Comparison of ENCODE assay signal across 17 cellular contexts in genomic region chr17:29578626-29579485, GRCh38. TPM values are rescaled to one million over a fixed set of nuclear protein-coding genes. Genes with fewer than 3 reads are reported as not detected.
DNase-seq lines count a peak whose midpoint lies in the region; ATAC-seq and TF ChIP-seq lines count a peak whose summit lies in the region.
"Had no signal": no experiment of that assay in that cellular context is flagged by ENCODE, and none has a peak within 500 bp of the region (broad histone marks: within the 10 kb centered on the region; RNA-seq: fewer than 3 reads in every experiment).

No MANE protein-coding gene starts in this region.

- H3K27me3 Mint-ChIP-seq in activated CD8-positive, alpha-beta memory T cell treated with anti-CD3 and anti-CD28 coated beads, Interleukin-2, amount 10 ng/mL, durations not matched to agents 7 days and 5 days: no peaks in the 10 kb centered on the region
- H3K27me3 Mint-ChIP-seq in Caco-2 (ENCODE audit: insufficient read depth, unreplicated experiment) (no peaks in the 10 kb centered on the region), brain (no peaks in the 10 kb centered on the region), neural crest cell (ENCODE audit: low read depth) (no peaks in the 10 kb centered on the region)
- no peaks in the 10 kb centered on the region for H3K27me3 Mint-ChIP-seq in activated CD4-positive, alpha-beta T cell treated with anti-CD3 and anti-CD28 coated beads, Interleukin-2, amount 10 ng/mL, durations not matched to agents 24 days and 14 days

- no peak overlapping the region for H3K4me3 ChIP-seq in Caco-2 (ENCODE audit: low read depth, low read length)
- H3K4me3 ChIP-seq: BLaER1 treated with 17β-estradiol and CSF1 and Interleukin-3, amounts not matched to agents 10 nM and 100 nM; GM23338 had no signal

- no peaks in the 10 kb centered on the region for H3K9me3 Mint-ChIP-seq in activated CD8-positive, alpha-beta memory T cell treated with anti-CD3 and anti-CD28 coated beads, Interleukin-2, amount 10 ng/mL, durations not matched to agents 7 days and 5 days (ENCODE audit: low read depth)
- H3K9me3 Mint-ChIP-seq in Caco-2 (ENCODE audit: unreplicated experiment): no peaks in the 10 kb centered on the region
- H3K9me3 Mint-ChIP-seq in brain: peaks cover 0 to 7% (median 0%) of the 10 kb centered on the region in 5 experiments
- no peaks in the 10 kb centered on the region for H3K9me3 Mint-ChIP-seq in neural crest cell
- H3K9me3 Mint-ChIP-seq in activated CD4-positive, alpha-beta T cell treated with anti-CD3 and anti-CD28 coated beads, Interleukin-2, amount 10 ng/mL, durations not matched to agents 24 days and 14 days: no peaks in the 10 kb centered on the region
- H3K9me3 Mint-ChIP-seq: GM23338 had no signal

- CTCF ChIA-PET in activated CD8-positive, alpha-beta memory T cell treated with anti-CD3 and anti-CD28 coated beads, Interleukin-2, amount 10 ng/mL, durations not matched to agents 7 days and 5 days (lab: Charles Lee): interaction anchor here (1.2 to 24.4 kb wide), 7 partner anchors 9 to 209 kb away, joined by 3 to 458 read pairs (median 6); partner anchors contain the start of genes ABHD15, ANKRD13B, CORO6 and TP53I13
- CTCF ChIA-PET in Caco-2 (lab: Charles Lee): no interaction called here

- H3K36me3 ChIP-seq in Caco-2 (ENCODE audit: control insufficient read depth, insufficient read depth, low read length): peaks cover 5% of the 10 kb centered on the region

- no peaks in the 10 kb centered on the region for H3K27me3 ChIP-seq in Caco-2 (replicated peaks; ENCODE audit: control insufficient read depth, insufficient read depth, low read length)
- H3K27me3 ChIP-seq: BLaER1 treated with 17β-estradiol and CSF1 and Interleukin-3, amounts not matched to agents 10 nM and 100 nM had no signal

- H3K4me3 Mint-ChIP-seq in activated CD8-positive, alpha-beta memory T cell treated with anti-CD3 and anti-CD28 coated beads, Interleukin-2, amount 10 ng/mL, durations not matched to agents 7 days and 5 days: no peak overlapping the region
- no peak overlapping the region for H3K4me3 Mint-ChIP-seq in Caco-2 (ENCODE audit: unreplicated experiment)
- no peak overlapping the region for H3K4me3 Mint-ChIP-seq in brain
- peak overlapping the region; percentile 20 for H3K4me3 Mint-ChIP-seq in neural crest cell
- H3K4me3 Mint-ChIP-seq in activated CD4-positive, alpha-beta T cell treated with anti-CD3 and anti-CD28 coated beads, Interleukin-2, amount 10 ng/mL, durations not matched to agents 24 days and 14 days: no peak overlapping the region
- H3K4me3 Mint-ChIP-seq: GM23338 had no signal

- ATAC-seq in activated CD8-positive, alpha-beta memory T cell treated with anti-CD3 and anti-CD28 coated beads, Interleukin-2, amount 10 ng/mL, durations not matched to agents 7 days and 5 days: no peak
- ATAC-seq: GM23338 had no signal

- POLR2A ChIA-PET in Caco-2 (lab: Charles Lee): no interaction called here

- peaks cover 22% of the 10 kb centered on the region for H3K36me3 Mint-ChIP-seq in activated CD8-positive, alpha-beta memory T cell treated with anti-CD3 and anti-CD28 coated beads, Interleukin-2, amount 10 ng/mL, durations not matched to agents 7 days and 5 days
- H3K36me3 Mint-ChIP-seq in Caco-2 (ENCODE audit: insufficient read depth, unreplicated experiment) (peaks cover 24% of the 10 kb centered on the region), brain (peaks cover 42% of the 10 kb centered on the region), neural crest cell (ENCODE audit: low read depth) (peaks cover 3% of the 10 kb centered on the region)
- H3K36me3 Mint-ChIP-seq in activated CD4-positive, alpha-beta T cell treated with anti-CD3 and anti-CD28 coated beads, Interleukin-2, amount 10 ng/mL, durations not matched to agents 24 days and 14 days (ENCODE audit: low read depth): peaks cover 55% of the 10 kb centered on the region

- peak overlapping the region; percentile 42 for H3K27ac Mint-ChIP-seq in activated CD8-positive, alpha-beta memory T cell treated with anti-CD3 and anti-CD28 coated beads, Interleukin-2, amount 10 ng/mL, durations not matched to agents 7 days and 5 days
- H3K27ac Mint-ChIP-seq in Caco-2 (ENCODE audit: unreplicated experiment) (peak overlapping the region; percentile 8), brain (peak overlapping the region in 4 of 5 experiments; percentile 34 to 88 (median 56)), neural crest cell (ENCODE audit: unreplicated experiment) (no peak overlapping the region)
- no peak overlapping the region for H3K27ac Mint-ChIP-seq in activated CD4-positive, alpha-beta T cell treated with anti-CD3 and anti-CD28 coated beads, Interleukin-2, amount 10 ng/mL, durations not matched to agents 24 days and 14 days
- H3K27ac Mint-ChIP-seq: GM23338 had no signal

- peaks cover 12% of the 10 kb centered on the region for H3K4me1 Mint-ChIP-seq in activated CD8-positive, alpha-beta memory T cell treated with anti-CD3 and anti-CD28 coated beads, Interleukin-2, amount 10 ng/mL, durations not matched to agents 7 days and 5 days
- H3K4me1 Mint-ChIP-seq in Caco-2 (ENCODE audit: low read depth, unreplicated experiment): no peaks in the 10 kb centered on the region
- H3K4me1 Mint-ChIP-seq in brain: peaks cover 28% of the 10 kb centered on the region
- peaks cover 11% of the 10 kb centered on the region for H3K4me1 Mint-ChIP-seq in neural crest cell
- H3K4me1 Mint-ChIP-seq in activated CD4-positive, alpha-beta T cell treated with anti-CD3 and anti-CD28 coated beads, Interleukin-2, amount 10 ng/mL, durations not matched to agents 24 days and 14 days: peaks cover 5% of the 10 kb centered on the region

- peaks cover 10% of the 10 kb centered on the region for H3K4me1 ChIP-seq in Caco-2

- no TSS peak for BruUV-seq in Caco-2 (replicated peaks; lab: Mats Ljungman, UMichigan)

- no peaks in the 10 kb centered on the region for H3K9me3 ChIP-seq in Caco-2
- H3K9me3 ChIP-seq: BLaER1 treated with 17β-estradiol and CSF1 and Interleukin-3, amounts not matched to agents 10 nM and 100 nM had no signal

- no peak for DNase-seq in activated CD8-positive, alpha-beta memory T cell treated with anti-CD3 and anti-CD28 coated beads, Interleukin-2, amount 10 ng/mL, durations not matched to agents 7 days and 5 days
- DNase-seq in activated CD8-positive, alpha-beta memory T cell treated with anti-CD3 and anti-CD28 coated beads, Interleukin-2, amount 50 U/mL, for 4 hours: no peak
- DNase-seq in Caco-2 (no peak), neural crest cell (ENCODE audit: low read depth, low spot score) (no peak), DMS153 treated with DMSO at 0.1 percent for 48 hours (lab: John Stamatoyannopoulos, UW; ENCODE audit: unreplicated experiment) (no peak), hippocampal formation (lab: John Stamatoyannopoulos, UW) (no peak)
- DNase-seq in activated CD4-positive, alpha-beta T cell treated with anti-CD3 and anti-CD28 coated beads, Interleukin-2, amount 10 ng/mL, durations not matched to agents 24 days and 14 days: no peak
- DNase-seq: EL; KBM-7; NCI-H1092; NCI-H69; NK-92 treated with Interleukin-12 subunit alpha and Interleukin-12 subunit beta, amount 100 ng/mL, for 24 hours; OCI-M1; RPMI8226 had no signal

- intact Hi-C loops in Caco-2 (cut with micrococcal nuclease; ENCODE audit: unreplicated experiment): no loop called here
- intact Hi-C loops in activated CD4-positive, alpha-beta T cell treated with anti-CD3 and anti-CD28 coated beads, Interleukin-2, amount 10 ng/mL, durations not matched to agents 24 days and 14 days (cut with micrococcal nuclease): no loop called here

- TF ChIP-seq CTCF in Caco-2 (IDR thresholded peaks at IDR 0.05; ENCODE audit: insufficient read depth in 1 of 2, low read depth in 1 of 2, low read length in 1 of 2, severe bottlenecking in 1 of 2, unreplicated experiment in 1 of 2) (no peak), brain (conservative IDR thresholded peaks at IDR 0.05) (no peak), neural crest cell (conservative IDR thresholded peaks at IDR 0.05) (no peak)

RNA-seq across cellular contexts. Expression of gene TP53I13, which starts 10.4 kb away (rescaled TPM):
- 100 to 1,000 TPM in 1 of 2 experiments, 10 to 100 TPM in 1; 97.0 to 131 TPM for total RNA-seq in activated CD8-positive, alpha-beta memory T cell treated with anti-CD3 and anti-CD28 coated beads, Interleukin-2, amount 10 ng/mL, durations not matched to agents 7 days and 5 days
- total RNA-seq in Caco-2 (2022): 43.9 and 49.2 TPM in 2 replicates
- polyA plus RNA-seq in brain (ENCODE audit: insufficient read depth, low read depth, low replicate concordance): 34.4 TPM
- 34.3 and 35.0 TPM in 2 replicates for total RNA-seq in neural crest cell
- 69.7 and 77.9 TPM in 2 replicates for total RNA-seq in activated CD4-positive, alpha-beta T cell treated with anti-CD3 and anti-CD28 coated beads, Interleukin-2, amount 10 ng/mL, durations not matched to agents 24 days and 14 days

RNA-seq across cellular contexts. Expression of gene GIT1, which starts 10.6 kb away (rescaled TPM):
- total RNA-seq in activated CD8-positive, alpha-beta memory T cell treated with anti-CD3 and anti-CD28 coated beads, Interleukin-2, amount 10 ng/mL, durations not matched to agents 7 days and 5 days: 10 to 100 TPM; 69.5 to 79.5 TPM
- total RNA-seq in Caco-2 (2022) (46.5 and 47.0 TPM in 2 replicates), neural crest cell (89.3 and 96.5 TPM in 2 replicates)
- 94.7 TPM for polyA plus RNA-seq in brain (ENCODE audit: insufficient read depth, low read depth, low replicate concordance)
- total RNA-seq in activated CD4-positive, alpha-beta T cell treated with anti-CD3 and anti-CD28 coated beads, Interleukin-2, amount 10 ng/mL, durations not matched to agents 24 days and 14 days: 91.3 and 91.4 TPM in 2 replicates

RNA-seq across cellular contexts. Expression of gene ABHD15, which starts 12.0 kb away (rescaled TPM):
- 10 to 100 TPM; 20.0 to 20.3 TPM for total RNA-seq in activated CD8-positive, alpha-beta memory T cell treated with anti-CD3 and anti-CD28 coated beads, Interleukin-2, amount 10 ng/mL, durations not matched to agents 7 days and 5 days
- 9.6 and 10.5 TPM in 2 replicates for total RNA-seq in Caco-2 (2022)
- polyA plus RNA-seq in brain (ENCODE audit: insufficient read depth, low read depth, low replicate concordance): 3.8 TPM
- total RNA-seq in neural crest cell: 3.7 and 4.2 TPM in 2 replicates
- 20.0 and 20.1 TPM in 2 replicates for total RNA-seq in activated CD4-positive, alpha-beta T cell treated with anti-CD3 and anti-CD28 coated beads, Interleukin-2, amount 10 ng/mL, durations not matched to agents 24 days and 14 days

RNA-seq across cellular contexts. Expression of gene ANKRD13B, which starts 14.1 kb away (rescaled TPM):
- 10 to 100 TPM; 15.6 to 20.1 TPM for total RNA-seq in activated CD8-positive, alpha-beta memory T cell treated with anti-CD3 and anti-CD28 coated beads, Interleukin-2, amount 10 ng/mL, durations not matched to agents 7 days and 5 days
- total RNA-seq in Caco-2 (2022) (7.7 and 10.4 TPM in 2 replicates), neural crest cell (65.0 and 70.0 TPM in 2 replicates)
- polyA plus RNA-seq in brain (ENCODE audit: insufficient read depth, low read depth, low replicate concordance): 28.2 TPM
- total RNA-seq in activated CD4-positive, alpha-beta T cell treated with anti-CD3 and anti-CD28 coated beads, Interleukin-2, amount 10 ng/mL, durations not matched to agents 24 days and 14 days: 43.1 and 49.8 TPM in 2 replicates

RNA-seq across cellular contexts. Expression of gene CORO6, which starts 43.9 kb away (rescaled TPM):
- total RNA-seq in activated CD8-positive, alpha-beta memory T cell treated with anti-CD3 and anti-CD28 coated beads, Interleukin-2, amount 10 ng/mL, durations not matched to agents 7 days and 5 days: 1 to 10 TPM; 2.7 to 7.0 TPM
- total RNA-seq in Caco-2 (2022) (2.8 and 2.9 TPM in 2 replicates), neural crest cell (2.7 and 3.1 TPM in 2 replicates)
- 1.7 TPM for polyA plus RNA-seq in brain (ENCODE audit: insufficient read depth, low read depth, low replicate concordance)
- total RNA-seq in activated CD4-positive, alpha-beta T cell treated with anti-CD3 and anti-CD28 coated beads, Interleukin-2, amount 10 ng/mL, durations not matched to agents 24 days and 14 days: 5.6 and 6.4 TPM in 2 replicates

Comparison
In these comparisons a context has a peak if more than half of its experiments do, and no peak if none do; other contexts are left out.
1. H3K27ac Mint-ChIP-seq: peak in activated CD8-positive, alpha-beta memory T cell treated with anti-CD3 and anti-CD28 coated beads, Interleukin-2, amount 10 ng/mL, durations not matched to agents 7 days and 5 days (single experiment), Caco-2 (single experiment) and brain (4 of 5); none in neural crest cell (single experiment) and activated CD4-positive, alpha-beta T cell treated with anti-CD3 and anti-CD28 coated beads, Interleukin-2, amount 10 ng/mL, durations not matched to agents 24 days and 14 days (single experiment).